Comparison of ENCODE assay signal across 7 cellular contexts in genomic region chr14:99481745-99482099, GRCh38.
A peak's percentile ranks its signal among the peaks of the same experiment; 100 is the strongest.
DNase-seq lines count a peak whose midpoint lies in the region; ATAC-seq and TF ChIP-seq lines count a peak whose summit lies in the region.

No MANE protein-coding gene starts in this region.

- no peak for TF ChIP-seq CTCF in LNCaP clone FGC (IDR thresholded peaks at IDR 0.05; ENCODE audit: control insufficient read depth, extremely low read depth, insufficient read depth)

- H3K27ac Mint-ChIP-seq in stimulated activated naive CD8-positive, alpha-beta T cell treated with anti-CD3 and anti-CD28 coated beads, Interleukin-15, Interleukin-2, amounts not matched to agents 100 ng/mL and 50 ng/mL, for 24 hours, result peak overlapping the region; percentile 91

- H3K9ac ChIP-seq in adipocyte (ENCODE audit: low read length) (peak overlapping the region; percentile 93), iPS-20b (ENCODE audit: low read depth, low read length) (peak overlapping the region; percentile 83)

- peak; percentile 63 for DNase-seq in ELR (ENCODE audit: low read depth)
- DNase-seq in LNCaP clone FGC (ENCODE audit: low read depth), result no peak
- peak; percentile 78 for DNase-seq in adipocyte (ENCODE audit: low read depth)

- H3K36me3 ChIP-seq in adipocyte (ENCODE audit: control insufficient read depth, insufficient read depth, low read length, severe bottlenecking), result no peaks in the 10 kb centered on the region
- H3K36me3 ChIP-seq in iPS-20b (ENCODE audit: insufficient read depth, low read depth, low read length), result no peaks in the 10 kb centered on the region

- ATAC-seq in GM19035 (IDR thresholded peaks at IDR 0.05; ENCODE audit: unreplicated experiment) (no peak), GM19328 (IDR thresholded peaks at IDR 0.05; ENCODE audit: unreplicated experiment) (no peak)

- H3K27me3 ChIP-seq in adipocyte (replicated peaks; ENCODE audit: control insufficient read depth, insufficient read depth, low read length) (no peaks in the 10 kb centered on the region), iPS-20b (ENCODE audit: insufficient read depth, low read length) (no peaks in the 10 kb centered on the region)

- H3K4me1 ChIP-seq in adipocyte (ENCODE audit: control insufficient read depth, insufficient read depth, low read length) (peaks cover 42% of the 10 kb centered on the region), iPS-20b (ENCODE audit: insufficient read depth, low read length) (peaks cover 13% of the 10 kb centered on the region)

- H3K9me3 Mint-ChIP-seq in stimulated activated naive CD8-positive, alpha-beta T cell treated with anti-CD3 and anti-CD28 coated beads, Interleukin-15, Interleukin-2, amounts not matched to agents 100 ng/mL and 50 ng/mL, for 24 hours, result no peaks in the 10 kb centered on the region

- H3K9me3 ChIP-seq in adipocyte (ENCODE audit: control insufficient read depth, low read length) (no peaks in the 10 kb centered on the region), iPS-20b (ENCODE audit: insufficient read depth, low read depth, low read length) (no peaks in the 10 kb centered on the region)

- no peaks in the 10 kb centered on the region for H3K36me3 Mint-ChIP-seq in stimulated activated naive CD8-positive, alpha-beta T cell treated with anti-CD3 and anti-CD28 coated beads, Interleukin-15, Interleukin-2, amounts not matched to agents 100 ng/mL and 50 ng/mL, for 24 hours (ENCODE audit: low read depth)

- peaks cover 57% of the 10 kb centered on the region for H3K4me1 Mint-ChIP-seq in stimulated activated naive CD8-positive, alpha-beta T cell treated with anti-CD3 and anti-CD28 coated beads, Interleukin-15, Interleukin-2, amounts not matched to agents 100 ng/mL and 50 ng/mL, for 24 hours (ENCODE audit: low read depth)

- H3K27me3 Mint-ChIP-seq in stimulated activated naive CD8-positive, alpha-beta T cell treated with anti-CD3 and anti-CD28 coated beads, Interleukin-15, Interleukin-2, amounts not matched to agents 100 ng/mL and 50 ng/mL, for 24 hours, result no peaks in the 10 kb centered on the region

- peak overlapping the region; percentile 98 for H3K4me3 Mint-ChIP-seq in stimulated activated naive CD8-positive, alpha-beta T cell treated with anti-CD3 and anti-CD28 coated beads, Interleukin-15, Interleukin-2, amounts not matched to agents 100 ng/mL and 50 ng/mL, for 24 hours

- peak overlapping the region; percentile 61 for H3K27ac ChIP-seq in iPS-20b (ENCODE audit: low read length)

- H3K4me3 ChIP-seq in LNCaP clone FGC (ENCODE audit: low read depth, low read length), result peak overlapping the region; percentile 94
- H3K4me3 ChIP-seq in adipocyte (ENCODE audit: low read length), result peak overlapping the region; percentile 94
- peak overlapping the region; percentile 97 for H3K4me3 ChIP-seq in iPS-20b (ENCODE audit: low read length)
